In the genomic region with DNA sequence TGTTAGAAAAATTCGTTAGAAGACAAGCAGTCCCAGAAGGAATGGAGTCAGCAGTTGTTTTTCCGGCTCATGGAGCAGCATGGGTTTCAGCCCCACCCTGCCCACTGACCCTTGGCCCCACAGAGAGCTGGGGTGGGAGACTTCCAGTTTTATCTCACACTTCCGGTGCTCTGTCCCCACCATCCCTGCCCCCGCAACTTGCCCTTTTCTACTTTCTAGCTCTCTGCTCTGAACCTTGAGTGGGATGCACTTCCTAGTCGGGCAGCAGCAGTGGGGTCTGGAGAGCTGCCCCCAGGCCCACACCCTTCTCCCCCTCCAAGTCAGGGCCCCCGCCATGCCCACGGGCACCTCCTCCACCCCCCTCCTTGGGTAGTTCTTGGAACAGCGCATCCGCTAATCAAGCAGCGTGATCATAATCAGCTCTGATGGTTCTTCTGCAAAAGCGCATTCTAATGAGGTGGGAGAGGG, we compare ENCODE assay signal across 2 cellular contexts.
TF ChIP-seq lines count a peak whose summit lies in the region.

No MANE protein-coding gene starts in this region.

TF ChIP-seq in HEK293, 187 proteins besides CTCF, POLR2A, EP300 and RAD21 (continued from another document):
- TF ChIP-seq, protein P1, sequence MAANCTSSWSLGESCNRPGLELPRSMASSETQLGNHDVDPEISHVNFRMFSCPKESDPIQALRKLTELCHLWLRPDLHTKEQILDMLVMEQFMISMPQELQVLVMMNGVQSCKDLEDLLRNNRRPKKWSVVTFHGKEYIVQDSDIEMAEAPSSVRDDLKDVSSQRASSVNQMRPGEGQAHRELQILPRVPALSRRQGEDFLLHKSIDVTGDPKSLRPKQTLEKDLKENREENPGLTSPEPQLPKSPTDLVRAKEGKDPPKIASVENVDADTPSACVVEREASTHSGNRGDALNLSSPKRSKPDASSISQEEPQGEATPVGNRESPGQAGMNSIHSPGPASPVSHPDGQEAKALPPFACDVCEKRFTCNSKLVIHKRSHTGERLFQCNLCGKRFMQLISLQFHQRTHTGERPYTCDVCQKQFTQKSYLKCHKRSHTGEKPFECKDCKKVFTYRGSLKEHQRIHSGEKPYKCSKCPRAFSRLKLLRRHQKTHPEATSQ (tag by site-specific recombination; IDR thresholded peaks at IDR 0.05): no peak
- peak; percentile 23; the same call in 1 of the 2 replicates for TF ChIP-seq EGR2 (tag by site-specific recombination; IDR thresholded peaks at IDR 0.05; ENCODE audit: low read depth)
- TF ChIP-seq ZNF341 (tag by site-specific recombination; IDR thresholded peaks at IDR 0.05; ENCODE audit: low read depth): peak; percentile 42; the same call in 1 of the 2 replicates

TF ChIP-seq in WTC11, 78 proteins besides CTCF, POLR2A, EP300 and RAD21 (continued from another document):
- TF ChIP-seq, protein P2, sequence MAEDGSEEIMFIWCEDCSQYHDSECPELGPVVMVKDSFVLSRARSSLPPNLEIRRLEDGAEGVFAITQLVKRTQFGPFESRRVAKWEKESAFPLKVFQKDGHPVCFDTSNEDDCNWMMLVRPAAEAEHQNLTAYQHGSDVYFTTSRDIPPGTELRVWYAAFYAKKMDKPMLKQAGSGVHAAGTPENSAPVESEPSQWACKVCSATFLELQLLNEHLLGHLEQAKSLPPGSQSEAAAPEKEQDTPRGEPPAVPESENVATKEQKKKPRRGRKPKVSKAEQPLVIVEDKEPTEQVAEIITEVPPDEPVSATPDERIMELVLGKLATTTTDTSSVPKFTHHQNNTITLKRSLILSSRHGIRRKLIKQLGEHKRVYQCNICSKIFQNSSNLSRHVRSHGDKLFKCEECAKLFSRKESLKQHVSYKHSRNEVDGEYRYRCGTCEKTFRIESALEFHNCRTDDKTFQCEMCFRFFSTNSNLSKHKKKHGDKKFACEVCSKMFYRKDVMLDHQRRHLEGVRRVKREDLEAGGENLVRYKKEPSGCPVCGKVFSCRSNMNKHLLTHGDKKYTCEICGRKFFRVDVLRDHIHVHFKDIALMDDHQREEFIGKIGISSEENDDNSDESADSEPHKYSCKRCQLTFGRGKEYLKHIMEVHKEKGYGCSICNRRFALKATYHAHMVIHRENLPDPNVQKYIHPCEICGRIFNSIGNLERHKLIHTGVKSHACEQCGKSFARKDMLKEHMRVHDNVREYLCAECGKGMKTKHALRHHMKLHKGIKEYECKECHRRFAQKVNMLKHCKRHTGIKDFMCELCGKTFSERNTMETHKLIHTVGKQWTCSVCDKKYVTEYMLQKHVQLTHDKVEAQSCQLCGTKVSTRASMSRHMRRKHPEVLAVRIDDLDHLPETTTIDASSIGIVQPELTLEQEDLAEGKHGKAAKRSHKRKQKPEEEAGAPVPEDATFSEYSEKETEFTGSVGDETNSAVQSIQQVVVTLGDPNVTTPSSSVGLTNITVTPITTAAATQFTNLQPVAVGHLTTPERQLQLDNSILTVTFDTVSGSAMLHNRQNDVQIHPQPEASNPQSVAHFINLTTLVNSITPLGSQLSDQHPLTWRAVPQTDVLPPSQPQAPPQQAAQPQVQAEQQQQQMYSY (CRISPR knock-in tag; IDR thresholded peaks at IDR 0.05): no peak
- TF ChIP-seq NR1H2 (CRISPR knock-in tag; IDR thresholded peaks at IDR 0.05) (no peak), FOXP1 (CRISPR knock-in tag; IDR thresholded peaks at IDR 0.05; ENCODE audit: borderline replicate concordance) (no peak), ATF1 (CRISPR knock-in tag; IDR thresholded peaks at IDR 0.05) (no peak), GRHL2 (CRISPR knock-in tag; IDR thresholded peaks at IDR 0.05; ENCODE audit: insufficient replicate concordance, severe bottlenecking) (no peak), CBFB (CRISPR knock-in tag; IDR thresholded peaks at IDR 0.05; ENCODE audit: low read depth) (no peak), SMAD3 (CRISPR knock-in tag; IDR thresholded peaks at IDR 0.05; ENCODE audit: borderline replicate concordance) (no peak), NFE2L1 (CRISPR knock-in tag; IDR thresholded peaks at IDR 0.05) (no peak)
- TF ChIP-seq, protein P3, sequence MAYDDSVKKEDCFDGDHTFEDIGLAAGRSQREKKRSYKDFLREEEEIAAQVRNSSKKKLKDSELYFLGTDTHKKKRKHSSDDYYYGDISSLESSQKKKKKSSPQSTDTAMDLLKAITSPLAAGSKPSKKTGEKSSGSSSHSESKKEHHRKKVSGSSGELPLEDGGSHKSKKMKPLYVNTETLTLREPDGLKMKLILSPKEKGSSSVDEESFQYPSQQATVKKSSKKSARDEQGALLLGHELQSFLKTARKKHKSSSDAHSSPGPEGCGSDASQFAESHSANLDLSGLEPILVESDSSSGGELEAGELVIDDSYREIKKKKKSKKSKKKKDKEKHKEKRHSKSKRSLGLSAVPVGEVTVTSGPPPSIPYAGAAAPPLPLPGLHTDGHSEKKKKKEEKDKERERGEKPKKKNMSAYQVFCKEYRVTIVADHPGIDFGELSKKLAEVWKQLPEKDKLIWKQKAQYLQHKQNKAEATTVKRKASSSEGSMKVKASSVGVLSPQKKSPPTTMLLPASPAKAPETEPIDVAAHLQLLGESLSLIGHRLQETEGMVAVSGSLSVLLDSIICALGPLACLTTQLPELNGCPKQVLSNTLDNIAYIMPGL (CRISPR knock-in tag; IDR thresholded peaks at IDR 0.05): no peak
- TF ChIP-seq, protein P4, sequence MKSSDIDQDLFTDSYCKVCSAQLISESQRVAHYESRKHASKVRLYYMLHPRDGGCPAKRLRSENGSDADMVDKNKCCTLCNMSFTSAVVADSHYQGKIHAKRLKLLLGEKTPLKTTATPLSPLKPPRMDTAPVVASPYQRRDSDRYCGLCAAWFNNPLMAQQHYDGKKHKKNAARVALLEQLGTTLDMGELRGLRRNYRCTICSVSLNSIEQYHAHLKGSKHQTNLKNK (CRISPR knock-in tag; IDR thresholded peaks at IDR 0.05): no peak
